ENCODE assay signal across 30 cellular contexts in the genomic region with DNA sequence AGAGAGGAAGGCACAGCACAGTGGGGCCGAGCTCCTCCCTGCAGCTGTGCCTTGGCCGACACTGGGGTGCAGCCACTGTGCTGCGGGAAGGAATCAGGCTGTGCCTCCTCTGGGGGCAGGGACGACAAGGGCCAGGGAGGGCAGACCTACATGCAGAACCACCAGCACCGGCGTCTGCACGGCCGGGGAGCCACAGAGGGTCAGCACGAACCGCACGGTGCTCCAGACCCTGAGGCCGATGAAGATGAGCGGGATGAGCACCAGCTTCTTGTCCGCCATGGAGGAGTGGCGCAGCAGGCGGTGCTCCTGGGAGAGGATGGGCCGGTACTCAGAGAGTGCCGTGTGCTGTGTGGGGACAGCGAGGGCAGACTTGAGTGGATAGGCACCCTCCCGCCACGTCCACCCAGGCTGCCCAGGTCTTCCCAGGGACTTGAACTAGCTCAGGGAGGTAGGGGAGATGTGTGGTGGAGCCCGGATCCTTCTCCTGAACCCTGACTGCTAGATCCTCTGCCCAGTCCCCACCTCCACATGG. TPM values are rescaled to one million over a fixed set of nuclear protein-coding genes. Genes with fewer than 3 reads are reported as not detected.
"Had no signal": no experiment of that assay in that cellular context is flagged by ENCODE, and none has a peak within 500 bp of the region (broad histone marks: within the 10 kb centered on the region; RNA-seq: fewer than 3 reads in every experiment).

No MANE protein-coding gene starts in this region.

- H3K27ac ChIP-seq: colonic mucosa, epithelial cell of prostate, foreskin keratinocyte, heart right ventricle, left ventricle myocardium inferior, lower lobe of right lung, parathyroid adenoma, prostate gland, right atrium auricular region, thoracic aorta, tibial nerve, vagina had no signal

- H3K27ac Mint-ChIP-seq: dendritic cell treated with granulocyte-macrophage colony-stimulating factor and Interleukin-4, amounts not matched to agents 40 ng/mL and 50 ng/mL, for 4 days; endodermal cell; mesothelial cell of epicardium; nephron progenitor cell; stimulated activated naive CD8-positive, alpha-beta T cell treated with anti-CD3 and anti-CD28 coated beads, Interleukin-15, Interleukin-2, amounts not matched to agents 100 ng/mL and 50 ng/mL, for 24 hours had no signal

- FAIRE-seq: islet of Langerhans had no signal

- H3K4me1 Mint-ChIP-seq: central memory CD8-positive, alpha-beta T cell; naive B cell had no signal

- H3K4me3 ChIP-seq: colonic mucosa, heart right ventricle, left ventricle myocardium inferior, lower lobe of right lung, mucosa of descending colon, prostate gland, right atrium auricular region, thoracic aorta, tibial nerve, vagina had no signal

- H3K27me3 ChIP-seq: colonic mucosa, foreskin keratinocyte, heart right ventricle, right atrium auricular region, tibial nerve, vagina had no signal

- H3K79me2 ChIP-seq: parathyroid adenoma had no signal

- H3K36me3 ChIP-seq: colonic mucosa had no signal

- DNase-seq: colonic mucosa; effector CD8-positive, alpha-beta T cell; endodermal cell; foreskin keratinocyte; glutamatergic neuron; heart right ventricle; hippocampal formation; kidney glomerular epithelial cell; left colon; left ventricle myocardium inferior; lower lobe of right lung; naive B cell; nephron progenitor cell; occipital lobe; stimulated activated CD4-positive, alpha-beta T cell treated with anti-CD3 and anti-CD28 coated beads, Interleukin-4, amount 100 ng/mL, for 4 hours; stimulated activated naive B cell treated with anti-CD40 and anti-IgM and Interleukin-4, amounts not matched to agents 10 μg/mL and 1 μg/mL and 100 μg/mL, for 72 hours had no signal

- H3K4me3 Mint-ChIP-seq: central memory CD8-positive, alpha-beta T cell; dendritic cell treated with granulocyte-macrophage colony-stimulating factor and Interleukin-4, amounts not matched to agents 40 ng/mL and 50 ng/mL, for 4 days; endodermal cell; mesothelial cell of epicardium; naive B cell; nephron progenitor cell; stimulated activated naive B cell treated with anti-CD40 and anti-IgM and Interleukin-4, amounts not matched to agents 10 μg/mL and 1 μg/mL and 100 μg/mL, for 72 hours; stimulated activated naive CD8-positive, alpha-beta T cell treated with anti-CD3 and anti-CD28 coated beads, Interleukin-15, Interleukin-2, amounts not matched to agents 100 ng/mL and 50 ng/mL, for 24 hours had no signal

- H3K9ac ChIP-seq: parathyroid adenoma had no signal

- H3K4me1 ChIP-seq: colonic mucosa, prostate gland had no signal

- H3K9me3 Mint-ChIP-seq: central memory CD8-positive, alpha-beta T cell; dendritic cell treated with granulocyte-macrophage colony-stimulating factor and Interleukin-4, amounts not matched to agents 40 ng/mL and 50 ng/mL, for 4 days; endodermal cell; mesothelial cell of epicardium; naive B cell; nephron progenitor cell; stimulated activated naive B cell treated with anti-CD40 and anti-IgM and Interleukin-4, amounts not matched to agents 10 μg/mL and 1 μg/mL and 100 μg/mL, for 72 hours; stimulated activated naive CD8-positive, alpha-beta T cell treated with anti-CD3 and anti-CD28 coated beads, Interleukin-15, Interleukin-2, amounts not matched to agents 100 ng/mL and 50 ng/mL, for 24 hours had no signal

- H3K9me3 ChIP-seq: colonic mucosa, heart right ventricle, left ventricle myocardium inferior, lower lobe of right lung, mucosa of descending colon, prostate gland, right atrium auricular region, thoracic aorta, tibial nerve, vagina had no signal

- H2AFZ ChIP-seq: parathyroid adenoma had no signal

- ATAC-seq: esophagus mucosa; foreskin keratinocyte; left colon; lower lobe of right lung; mucosa of descending colon; stimulated activated naive B cell treated with anti-CD40 and anti-IgM and Interleukin-4, amounts not matched to agents 10 μg/mL and 1 μg/mL and 100 μg/mL, for 72 hours had no signal

- H3K36me3 Mint-ChIP-seq: naive B cell had no signal

RNA-seq across cellular contexts. Expression of a gene that starts 36.0 kb away (rescaled TPM):
- total RNA-seq: endodermal cell had no signal
